ENCODE assay signal across 24 cellular contexts in genomic region chrX:65859299-65859698, GRCh38.
"Had no signal": no experiment of that assay in that cellular context is flagged by ENCODE, and none has a peak within 500 bp of the region (broad histone marks: within the 10 kb centered on the region; RNA-seq: fewer than 3 reads in every experiment).

No MANE protein-coding gene starts in this region.

- H3K4me1 Mint-ChIP-seq: central memory CD8-positive, alpha-beta T cell had no signal

- H3K9me3 Mint-ChIP-seq: activated T-helper 17 cell treated with anti-CD3 and anti-CD28 coated beads, Interleukin-2, amount 50 U/mL, for 72 hours had no signal

- ATAC-seq: activated naive CD4-positive, alpha-beta T cell treated with anti-CD3 and anti-CD28 coated beads, Interleukin-2, amount 50 U/mL, for 72 hours; activated T-helper 17 cell treated with anti-CD3 and anti-CD28 coated beads, Interleukin-2, amount 50 U/mL, for 72 hours; K562; Panc1 had no signal

- H3K4me3 Mint-ChIP-seq: activated CD4-positive, alpha-beta T cell treated with anti-CD3 and anti-CD28 coated beads, Interleukin-2, amount 10 ng/mL, durations not matched to agents 24 days and 14 days; activated T-helper 17 cell treated with anti-CD3 and anti-CD28 coated beads, Interleukin-2, amount 50 U/mL, for 72 hours; central memory CD8-positive, alpha-beta T cell had no signal

- H3K27me3 Mint-ChIP-seq: activated CD4-positive, alpha-beta T cell treated with anti-CD3 and anti-CD28 coated beads, Interleukin-2, amount 10 ng/mL, durations not matched to agents 24 days and 14 days; activated T-helper 17 cell treated with anti-CD3 and anti-CD28 coated beads, Interleukin-2, amount 50 U/mL, for 72 hours; central memory CD8-positive, alpha-beta T cell had no signal

- DNase-seq: activated CD4-positive, alpha-beta T cell treated with anti-CD3 and anti-CD28 coated beads, Interleukin-2, amount 10 ng/mL, durations not matched to agents 24 days and 14 days; activated CD4-positive, alpha-beta T cell treated with anti-CD3 and anti-CD28 coated beads, Interleukin-2, amount 50 U/mL, for 4 hours; activated effector memory CD4-positive, alpha-beta T cell treated with anti-CD3 and anti-CD28 coated beads, Interleukin-2, amount 50 U/mL, for 16 hours; activated naive CD4-positive, alpha-beta T cell; activated T-cell treated with anti-CD3 and anti-CD28 coated beads, Interleukin-2, amount 50 U/mL, for 48 hours; amniotic stem cell; aorta; colonic mucosa; NCI-H1105; NCI-H1417 treated with DMSO at 0.1 percent for 48 hours; NCI-H187 treated with DMSO at 0.1 percent for 48 hours; NCI-H2081 treated with DMSO at 0.1 percent for 48 hours; NCI-H226; NCI-H446 treated with DMSO at 0.1 percent for 48 hours; NCI-H524; NCI-H69; NCI-H82; SHP77; SJCRH30 had no signal

- H3K27ac Mint-ChIP-seq: activated CD4-positive, alpha-beta T cell treated with anti-CD3 and anti-CD28 coated beads, Interleukin-2, amount 10 ng/mL, durations not matched to agents 24 days and 14 days; activated naive CD4-positive, alpha-beta T cell treated with anti-CD3 and anti-CD28 coated beads, Interleukin-2, amount 50 U/mL, for 72 hours; activated T-helper 17 cell treated with anti-CD3 and anti-CD28 coated beads, Interleukin-2, amount 50 U/mL, for 72 hours had no signal
